ENCODE assay signal across 8 cellular contexts in the genomic region with DNA sequence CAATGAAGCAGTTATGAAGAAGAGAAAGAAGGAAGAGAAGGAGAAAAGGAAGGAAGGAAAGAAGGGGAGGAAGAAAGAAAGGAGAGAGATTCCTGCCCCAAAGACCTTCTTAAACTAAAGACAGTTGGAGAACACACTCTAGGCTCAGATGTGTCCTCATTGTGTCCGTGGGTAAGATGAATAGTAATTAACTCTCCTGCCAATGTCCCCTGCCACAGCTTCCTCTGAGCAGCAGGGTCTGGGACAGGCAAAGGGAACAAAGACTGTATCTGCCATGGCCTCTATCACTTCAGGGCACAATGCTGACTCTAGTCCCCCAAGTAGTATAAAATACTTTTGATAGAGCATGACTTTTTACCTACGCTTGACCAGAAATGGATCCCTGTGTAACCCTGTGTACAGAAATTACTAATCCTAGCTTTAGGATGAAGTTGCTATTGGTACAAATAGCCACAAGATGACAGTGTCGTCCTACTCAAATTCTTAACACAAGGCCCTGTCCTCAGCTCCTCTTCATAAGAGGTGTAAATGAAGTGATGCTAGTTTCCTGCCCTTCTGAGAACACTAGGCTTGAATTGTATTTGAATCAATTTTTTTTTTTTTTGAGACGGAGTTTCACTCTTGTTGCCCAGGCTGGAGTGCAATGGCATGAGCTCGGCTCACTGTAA.
DNase-seq lines count a peak whose midpoint lies in the region; ATAC-seq and TF ChIP-seq lines count a peak whose summit lies in the region.

No MANE protein-coding gene starts in this region.

- H3K27ac Mint-ChIP-seq in activated T-cell treated with anti-CD3 and anti-CD28 coated beads, Interleukin-2, amount 50 U/mL, for 24 hours: no peak overlapping the region
- no peak overlapping the region for H3K27ac Mint-ChIP-seq in endodermal cell

- no peaks in the 10 kb centered on the region for H3K9me3 ChIP-seq in OCI-LY7 (ENCODE audit: low read length)
- no peaks in the 10 kb centered on the region for H3K9me3 ChIP-seq in endodermal cell (ENCODE audit: control insufficient read depth, low read length)
- H3K9me3 ChIP-seq in mesenchymal stem cell (ENCODE audit: control insufficient read depth, low read length): no peaks in the 10 kb centered on the region

- TF ChIP-seq CTCF in LNCaP clone FGC (IDR thresholded peaks at IDR 0.05; ENCODE audit: control insufficient read depth, extremely low read depth, insufficient read depth): peak; percentile 81
- peak; percentile 81 for TF ChIP-seq CTCF in OCI-LY7 (conservative IDR thresholded peaks at IDR 0.05; ENCODE audit: low read length)
- TF ChIP-seq CTCF in endodermal cell (conservative IDR thresholded peaks at IDR 0.05): peak; percentile 91

- H3K4ac ChIP-seq in mesenchymal stem cell (ENCODE audit: low read depth in 1 of 2, low read length in 2 of 2): no peak overlapping the region

- H4K20me1 ChIP-seq in OCI-LY7 (ENCODE audit: insufficient read depth, low read length): no peaks in the 10 kb centered on the region

- no peak overlapping the region for H2BK12ac ChIP-seq in mesenchymal stem cell (ENCODE audit: low read length in 2 of 2)

- CTCF ChIA-PET in OCI-LY7 (lab: Charles Lee; ENCODE audit: unreplicated experiment): interaction anchor here (1.0 to 1.4 kb wide), 3 partner anchors 37 to 415 kb away, joined by 3 to 5 read pairs (median 3); no protein-coding TSS in a partner anchor

- H3K14ac ChIP-seq in mesenchymal stem cell (ENCODE audit: low read length in 2 of 2): no peak overlapping the region

- no peak overlapping the region for H3K9ac ChIP-seq in endodermal cell (ENCODE audit: extremely low read depth, low read length, poor library complexity, severe bottlenecking)
- no peak overlapping the region for H3K9ac ChIP-seq in mesenchymal stem cell (ENCODE audit: low read length)

- WGBS in endodermal cell (ENCODE audit: insufficient coverage in 1 of 2, insufficient read length in 1 of 2), 2 experiments: 52 to 53% methylated on average over 2 to 5 of the region's 5 CpGs
- WGBS in mesenchymal stem cell: 49% methylated on average over 4 of the region's 5 CpGs

- no peak overlapping the region for H3K4me3 Mint-ChIP-seq in activated T-cell treated with anti-CD3 and anti-CD28 coated beads, Interleukin-2, amount 50 U/mL, for 4 hours
- no peak overlapping the region for H3K4me3 Mint-ChIP-seq in activated T-cell treated with anti-CD3 and anti-CD28 coated beads, Interleukin-2, amount 50 U/mL, for 24 hours
- H3K4me3 Mint-ChIP-seq in endodermal cell: no peak overlapping the region

- no peak overlapping the region for H2BK15ac ChIP-seq in mesenchymal stem cell (ENCODE audit: low read depth, poor library complexity, severe bottlenecking)

- H3K4me2 ChIP-seq in OCI-LY7 (ENCODE audit: low read length) (no peak overlapping the region), mesenchymal stem cell (ENCODE audit: low read length, poor library complexity, severe bottlenecking) (no peak overlapping the region)

- no peak overlapping the region for H4K8ac ChIP-seq in mesenchymal stem cell (ENCODE audit: low read length)

- no peak overlapping the region for H3K27ac ChIP-seq in OCI-LY7 (ENCODE audit: low read depth, low read length, poor library complexity, severe bottlenecking)
- H3K27ac ChIP-seq in endodermal cell (ENCODE audit: low read depth, low read length): no peak overlapping the region
- no peak overlapping the region for H3K27ac ChIP-seq in mesenchymal stem cell (ENCODE audit: low read length, poor library complexity, severe bottlenecking)

- no peak overlapping the region for H2BK120ac ChIP-seq in mesenchymal stem cell (ENCODE audit: low read depth, low read length)

- POLR2A ChIA-PET in OCI-LY7 (lab: Charles Lee): interaction anchor here (0.7 to 1.5 kb wide), 4 partner anchors 9 to 328 kb away, joined by 3 to 5 read pairs (median 4); no protein-coding TSS in a partner anchor

- H2AK5ac ChIP-seq in mesenchymal stem cell (ENCODE audit: low read length, severe bottlenecking): no peak overlapping the region

- H3K9me3 Mint-ChIP-seq in activated T-cell treated with anti-CD3 and anti-CD28 coated beads, Interleukin-2, amount 50 U/mL, for 4 hours: no peaks in the 10 kb centered on the region
- H3K9me3 Mint-ChIP-seq in activated T-cell treated with anti-CD3 and anti-CD28 coated beads, Interleukin-2, amount 50 U/mL, for 24 hours: no peaks in the 10 kb centered on the region
- H3K9me3 Mint-ChIP-seq in endodermal cell: no peaks in the 10 kb centered on the region

- H3K27me3 Mint-ChIP-seq in activated T-cell treated with anti-CD3 and anti-CD28 coated beads, Interleukin-2, amount 50 U/mL, for 4 hours (ENCODE audit: low read depth): peaks cover 6% of the 10 kb centered on the region
- peaks cover 9% of the 10 kb centered on the region for H3K27me3 Mint-ChIP-seq in activated T-cell treated with anti-CD3 and anti-CD28 coated beads, Interleukin-2, amount 50 U/mL, for 24 hours
- H3K27me3 Mint-ChIP-seq in endodermal cell (ENCODE audit: insufficient read depth): no peaks in the 10 kb centered on the region

- H3K18ac ChIP-seq in mesenchymal stem cell (ENCODE audit: low read depth in 1 of 2, low read length in 2 of 2): no peak overlapping the region

- no peak overlapping the region for H4K91ac ChIP-seq in mesenchymal stem cell (ENCODE audit: low read length)

- no peak for DNase-seq in activated T-cell treated with anti-CD3 and anti-CD28 coated beads, Interleukin-2, amount 50 U/mL, for 4 hours
- no peak for DNase-seq in activated T-cell treated with anti-CD3 and anti-CD28 coated beads, Interleukin-2, amount 50 U/mL, for 24 hours
- peak; percentile 31 for DNase-seq in LNCaP clone FGC (ENCODE audit: low read depth)
- peak; percentile 65 for DNase-seq in OCI-LY7 (ENCODE audit: low spot score)
- no peak for DNase-seq in endodermal cell
- DNase-seq in mesenchymal stem cell: peak; percentile 77

- intact Hi-C loops in OCI-LY7 (cut with micrococcal nuclease; ENCODE audit: unreplicated experiment): loop anchor here (1.0 to 10.0 kb wide), 2 partner anchors 412 to 878 kb away; no protein-coding TSS in a partner anchor

- no peaks in the 10 kb centered on the region for H3K36me3 ChIP-seq in OCI-LY7 (ENCODE audit: insufficient read depth, low read length)
- H3K36me3 ChIP-seq in endodermal cell (ENCODE audit: control insufficient read depth, insufficient read depth, low read length): no peaks in the 10 kb centered on the region
- no peaks in the 10 kb centered on the region for H3K36me3 ChIP-seq in mesenchymal stem cell (ENCODE audit: control insufficient read depth in 1 of 2, insufficient read depth in 2 of 2, low read depth in 1 of 2, low read length in 2 of 2)

- H3K4me3 ChIP-seq in LNCaP clone FGC (ENCODE audit: low read depth, low read length) (no peak overlapping the region), OCI-LY7 (ENCODE audit: low read depth, low read length, poor library complexity, severe bottlenecking) (no peak overlapping the region), endodermal cell (ENCODE audit: low read length) (no peak overlapping the region), mesenchymal stem cell (ENCODE audit: insufficient read depth in 1 of 2, low read depth in 1 of 2, low read length in 2 of 2) (no peak overlapping the region)

- H3K79me2 ChIP-seq in OCI-LY7 (ENCODE audit: insufficient read depth, low read depth, low read length): no peaks in the 10 kb centered on the region

- no peaks in the 10 kb centered on the region for H3K9me2 ChIP-seq in OCI-LY7 (ENCODE audit: insufficient read depth, low read length)

- H3K79me1 ChIP-seq in mesenchymal stem cell (replicated peaks; ENCODE audit: low read length, poor library complexity, severe bottlenecking): no peaks in the 10 kb centered on the region

- no peak overlapping the region for H2BK5ac ChIP-seq in mesenchymal stem cell (ENCODE audit: low read depth, low read length, poor library complexity, severe bottlenecking)

- peak; percentile 58 to 63 for ATAC-seq in activated T-cell treated with anti-CD3 and anti-CD28 coated beads, Interleukin-2, amount 50 U/mL, for 4 hours
- ATAC-seq in GM21367 (IDR thresholded peaks at IDR 0.05; ENCODE audit: unreplicated experiment): no peak
- no peak for ATAC-seq in GM18867 (IDR thresholded peaks at IDR 0.05; ENCODE audit: unreplicated experiment)

- H3K27me3 ChIP-seq in endodermal cell (ENCODE audit: control insufficient read depth, insufficient read depth, low read length, poor library complexity, severe bottlenecking) (no peaks in the 10 kb centered on the region), mesenchymal stem cell (ENCODE audit: control insufficient read depth in 1 of 2, insufficient read depth in 1 of 2, low read length in 2 of 2) (peaks cover 14 to 24% of the 10 kb centered on the region in 2 experiments)

- BruUV-seq in OCI-LY7 (replicated peaks; lab: Mats Ljungman, UMichigan): no TSS peak

- H3K4me1 ChIP-seq in OCI-LY7 (ENCODE audit: insufficient read depth, low read length, poor library complexity, severe bottlenecking): no peaks in the 10 kb centered on the region
- peaks cover 10% of the 10 kb centered on the region for H3K4me1 ChIP-seq in endodermal cell (ENCODE audit: control insufficient read depth, insufficient read depth, low read length)
- H3K4me1 ChIP-seq in mesenchymal stem cell (ENCODE audit: control insufficient read depth, insufficient read depth, low read depth, low read length): no peaks in the 10 kb centered on the region

- H3K23ac ChIP-seq in mesenchymal stem cell (ENCODE audit: low read length in 2 of 2): no peak overlapping the region

- no peaks in the 10 kb centered on the region for H3K36me3 Mint-ChIP-seq in activated T-cell treated with anti-CD3 and anti-CD28 coated beads, Interleukin-2, amount 50 U/mL, for 4 hours (ENCODE audit: insufficient read depth)
- H3K36me3 Mint-ChIP-seq in activated T-cell treated with anti-CD3 and anti-CD28 coated beads, Interleukin-2, amount 50 U/mL, for 24 hours (ENCODE audit: low read depth): no peaks in the 10 kb centered on the region
- H3K36me3 Mint-ChIP-seq in endodermal cell (ENCODE audit: low read depth): no peaks in the 10 kb centered on the region

- H2AFZ ChIP-seq in OCI-LY7 (ENCODE audit: low read length): no peak overlapping the region
- H2AFZ ChIP-seq in mesenchymal stem cell (ENCODE audit: low read depth, low read length): no peak overlapping the region

- H3K4me1 Mint-ChIP-seq in activated T-cell treated with anti-CD3 and anti-CD28 coated beads, Interleukin-2, amount 50 U/mL, for 4 hours (ENCODE audit: low read depth): no peaks in the 10 kb centered on the region
- H3K4me1 Mint-ChIP-seq in activated T-cell treated with anti-CD3 and anti-CD28 coated beads, Interleukin-2, amount 50 U/mL, for 24 hours (ENCODE audit: low read depth): peaks cover 6% of the 10 kb centered on the region
- H3K4me1 Mint-ChIP-seq in endodermal cell: peaks cover 14% of the 10 kb centered on the region

Comparison
In these comparisons a context has a peak if more than half of its experiments do, and no peak if none do; other contexts are left out.
1. ATAC-seq: peak in activated T-cell treated with anti-CD3 and anti-CD28 coated beads, Interleukin-2, amount 50 U/mL, for 4 hours (2 of 2); none in GM21367 (single experiment) and GM18867 (single experiment).
2. DNase-seq: peak in LNCaP clone FGC (single experiment), OCI-LY7 (single experiment) and mesenchymal stem cell (single experiment); none in activated T-cell treated with anti-CD3 and anti-CD28 coated beads, Interleukin-2, amount 50 U/mL, for 4 hours (single experiment), activated T-cell treated with anti-CD3 and anti-CD28 coated beads, Interleukin-2, amount 50 U/mL, for 24 hours (single experiment) and endodermal cell (single experiment).
3. Peak in every context shown above with its lines, with median percentiles within 50 percentile points of each other: CTCF ChIP-seq.